Comparison of ENCODE assay signal across 8 cellular contexts in genomic region chr5:79774171-79774854, GRCh38.
A peak's percentile ranks its signal among the peaks of the same experiment; 100 is the strongest.
DNase-seq lines count a peak whose midpoint lies in the region; ATAC-seq and TF ChIP-seq lines count a peak whose summit lies in the region.

No MANE protein-coding gene starts in this region.

- H3K27me3 ChIP-seq in GM23338 (ENCODE audit: insufficient read depth) (no peaks in the 10 kb centered on the region), body of pancreas (no peaks in the 10 kb centered on the region)

- H3K36me3 ChIP-seq in GM23338 (ENCODE audit: insufficient read depth) (no peaks in the 10 kb centered on the region), body of pancreas (replicated peaks in 1 of 2; ENCODE audit: insufficient read depth in 1 of 2, low read depth in 2 of 2) (no peaks in the 10 kb centered on the region)

- WGBS in body of pancreas, 2 donors, result 74 to 87% methylated on average over 13 of the region's 13 CpGs

- peak overlapping the region; percentile 94 for H2AFZ ChIP-seq in GM23338

- intact Hi-C loops in body of pancreas (cut with DNase I), result no loop called here

- peaks cover 17% of the 10 kb centered on the region for H3K9me3 Mint-ChIP-seq in GM23338

- H3F3A ChIP-seq in GM23338 (replicated peaks; ENCODE audit: low read depth), result no peaks in the 10 kb centered on the region

- peaks cover 4% of the 10 kb centered on the region for H3K27me3 Mint-ChIP-seq in GM23338 (ENCODE audit: insufficient read depth, low read depth, poor library complexity)

- no peaks in the 10 kb centered on the region; the same call in 1 of the 2 replicates for H3K9me2 ChIP-seq in GM23338 (ENCODE audit: insufficient read depth)

- H4K20me1 ChIP-seq in GM23338 (replicated peaks; ENCODE audit: insufficient read depth), result no peaks in the 10 kb centered on the region

- peak overlapping the region; percentile 55 for H3K4me2 ChIP-seq in GM23338

- no peak overlapping the region for H3K4me3 Mint-ChIP-seq in GM23338

- no peak overlapping the region for H3K4me3 ChIP-seq in GM23338
- no peak overlapping the region for H3K4me3 ChIP-seq in body of pancreas

- H3K4me1 Mint-ChIP-seq in GM23338, result peaks cover 8% of the 10 kb centered on the region

- peak; percentile 70 to 84 for TF ChIP-seq CTCF in GM23338 (conservative IDR thresholded peaks at IDR 0.05; ENCODE audit: low read depth in 2 of 2)
- no peak for TF ChIP-seq CTCF in body of pancreas (IDR thresholded peaks at IDR 0.05)

- no peaks in the 10 kb centered on the region for H3K9me3 ChIP-seq in body of pancreas

- H3K27ac Mint-ChIP-seq in GM23338, result peak overlapping the region; percentile 21; the same call in 1 of the 2 replicates

- no peak for TF ChIP-seq POLR2A in body of pancreas (IDR thresholded peaks at IDR 0.05)

- DNase-seq in Ammon's horn (ENCODE audit: low spot score) (peak; percentile 64), GM23338 (ENCODE audit: low spot score) (peak; percentile 95), SW480 (ENCODE audit: low spot score) (peak; percentile 44), iPS DF 19.7 (ENCODE audit: low read depth, low spot score) (peak; percentile 63), NCI-H187 (lab: John Stamatoyannopoulos, UW) (no peak), body of pancreas (no peak), NOMO-1 (lab: John Stamatoyannopoulos, UW; ENCODE audit: unreplicated experiment in 2 of 2) (no peak), GM19240 (ENCODE audit: insufficient read length, low spot score) (no peak)

- H3K36me3 Mint-ChIP-seq in GM23338 (ENCODE audit: low read depth), result peaks cover 12% of the 10 kb centered on the region

- ATAC-seq in GM23338 (peak; percentile 100), body of pancreas (no peak)

- H3K4me1 ChIP-seq in GM23338 (ENCODE audit: insufficient read depth) (peaks cover 7% of the 10 kb centered on the region), body of pancreas (no peaks in the 10 kb centered on the region)

- H3K27ac ChIP-seq in GM23338 (ENCODE audit: low read depth), result peak overlapping the region; percentile 60
- H3K27ac ChIP-seq in body of pancreas, result no peak overlapping the region

- no peaks in the 10 kb centered on the region for H3K79me2 ChIP-seq in GM23338 (replicated peaks; ENCODE audit: insufficient read depth)

TF ChIP-seq in GM23338, 12 proteins besides CTCF, POLR2A, EP300 and RAD21:
- peak; percentile 39; the same call in 1 of the 2 replicates for TF ChIP-seq CREB1 (CRISPR knock-in tag; IDR thresholded peaks at IDR 0.05; ENCODE audit: low read depth)
- TF ChIP-seq, protein P1, sequence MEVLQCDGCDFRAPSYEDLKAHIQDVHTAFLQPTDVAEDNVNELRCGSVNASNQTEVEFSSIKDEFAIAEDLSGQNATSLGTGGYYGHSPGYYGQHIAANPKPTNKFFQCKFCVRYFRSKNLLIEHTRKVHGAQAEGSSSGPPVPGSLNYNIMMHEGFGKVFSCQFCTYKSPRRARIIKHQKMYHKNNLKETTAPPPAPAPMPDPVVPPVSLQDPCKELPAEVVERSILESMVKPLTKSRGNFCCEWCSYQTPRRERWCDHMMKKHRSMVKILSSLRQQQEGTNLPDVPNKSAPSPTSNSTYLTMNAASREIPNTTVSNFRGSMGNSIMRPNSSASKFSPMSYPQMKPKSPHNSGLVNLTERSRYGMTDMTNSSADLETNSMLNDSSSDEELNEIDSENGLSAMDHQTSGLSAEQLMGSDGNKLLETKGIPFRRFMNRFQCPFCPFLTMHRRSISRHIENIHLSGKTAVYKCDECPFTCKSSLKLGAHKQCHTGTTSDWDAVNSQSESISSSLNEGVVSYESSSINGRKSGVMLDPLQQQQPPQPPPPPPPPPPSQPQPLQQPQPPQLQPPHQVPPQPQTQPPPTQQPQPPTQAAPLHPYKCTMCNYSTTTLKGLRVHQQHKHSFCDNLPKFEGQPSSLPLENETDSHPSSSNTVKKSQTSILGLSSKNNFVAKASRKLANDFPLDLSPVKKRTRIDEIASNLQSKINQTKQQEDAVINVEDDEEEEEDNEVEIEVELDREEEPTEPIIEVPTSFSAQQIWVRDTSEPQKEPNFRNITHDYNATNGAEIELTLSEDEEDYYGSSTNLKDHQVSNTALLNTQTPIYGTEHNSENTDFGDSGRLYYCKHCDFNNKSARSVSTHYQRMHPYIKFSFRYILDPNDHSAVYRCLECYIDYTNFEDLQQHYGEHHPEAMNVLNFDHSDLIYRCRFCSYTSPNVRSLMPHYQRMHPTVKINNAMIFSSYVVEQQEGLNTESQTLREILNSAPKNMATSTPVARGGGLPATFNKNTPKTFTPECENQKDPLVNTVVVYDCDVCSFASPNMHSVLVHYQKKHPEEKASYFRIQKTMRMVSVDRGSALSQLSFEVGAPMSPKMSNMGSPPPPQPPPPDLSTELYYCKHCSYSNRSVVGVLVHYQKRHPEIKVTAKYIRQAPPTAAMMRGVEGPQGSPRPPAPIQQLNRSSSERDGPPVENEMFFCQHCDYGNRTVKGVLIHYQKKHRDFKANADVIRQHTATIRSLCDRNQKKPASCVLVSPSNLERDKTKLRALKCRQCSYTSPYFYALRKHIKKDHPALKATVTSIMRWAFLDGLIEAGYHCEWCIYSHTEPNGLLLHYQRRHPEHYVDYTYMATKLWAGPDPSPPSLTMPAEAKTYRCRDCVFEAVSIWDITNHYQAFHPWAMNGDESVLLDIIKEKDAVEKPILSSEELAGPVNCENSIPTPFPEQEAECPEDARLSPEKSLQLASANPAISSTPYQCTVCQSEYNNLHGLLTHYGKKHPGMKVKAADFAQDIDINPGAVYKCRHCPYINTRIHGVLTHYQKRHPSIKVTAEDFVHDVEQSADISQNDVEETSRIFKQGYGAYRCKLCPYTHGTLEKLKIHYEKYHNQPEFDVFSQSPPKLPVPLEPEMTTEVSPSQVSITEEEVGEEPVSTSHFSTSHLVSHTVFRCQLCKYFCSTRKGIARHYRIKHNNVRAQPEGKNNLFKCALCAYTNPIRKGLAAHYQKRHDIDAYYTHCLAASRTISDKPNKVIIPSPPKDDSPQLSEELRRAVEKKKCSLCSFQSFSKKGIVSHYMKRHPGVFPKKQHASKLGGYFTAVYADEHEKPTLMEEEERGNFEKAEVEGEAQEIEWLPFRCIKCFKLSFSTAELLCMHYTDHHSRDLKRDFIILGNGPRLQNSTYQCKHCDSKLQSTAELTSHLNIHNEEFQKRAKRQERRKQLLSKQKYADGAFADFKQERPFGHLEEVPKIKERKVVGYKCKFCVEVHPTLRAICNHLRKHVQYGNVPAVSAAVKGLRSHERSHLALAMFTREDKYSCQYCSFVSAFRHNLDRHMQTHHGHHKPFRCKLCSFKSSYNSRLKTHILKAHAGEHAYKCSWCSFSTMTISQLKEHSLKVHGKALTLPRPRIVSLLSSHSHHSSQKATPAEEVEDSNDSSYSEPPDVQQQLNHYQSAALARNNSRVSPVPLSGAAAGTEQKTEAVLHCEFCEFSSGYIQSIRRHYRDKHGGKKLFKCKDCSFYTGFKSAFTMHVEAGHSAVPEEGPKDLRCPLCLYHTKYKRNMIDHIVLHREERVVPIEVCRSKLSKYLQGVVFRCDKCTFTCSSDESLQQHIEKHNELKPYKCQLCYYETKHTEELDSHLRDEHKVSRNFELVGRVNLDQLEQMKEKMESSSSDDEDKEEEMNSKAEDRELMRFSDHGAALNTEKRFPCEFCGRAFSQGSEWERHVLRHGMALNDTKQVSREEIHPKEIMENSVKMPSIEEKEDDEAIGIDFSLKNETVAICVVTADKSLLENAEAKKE (CRISPR knock-in tag; IDR thresholded peaks at IDR 0.05), result peak; percentile 21; the same call in 1 of the 2 replicates
- no peak for TF ChIP-seq POLR2AphosphoS5 (IDR thresholded peaks at IDR 0.05; ENCODE audit: low read depth)

Comparison
In these comparisons a context has a peak if more than half of its experiments do, and no peak if none do; other contexts are left out.
1. DNase-seq: peak in Ammon's horn (single experiment), GM23338 (single experiment), SW480 (single experiment) and iPS DF 19.7 (single experiment); none in NCI-H187 (0 of 2), body of pancreas (0 of 4), NOMO-1 (0 of 2) and GM19240 (single experiment).
2. CTCF ChIP-seq: peak in GM23338 (2 of 2); none in body of pancreas (0 of 7).